Comparison of ENCODE assay signal across 8 cellular contexts in genomic region chr18:47930086-47930843, GRCh38. TPM values are rescaled to one million over a fixed set of nuclear protein-coding genes. Genes with fewer than 3 reads are reported as not detected.
DNase-seq lines count a peak whose midpoint lies in the region; ATAC-seq and TF ChIP-seq lines count a peak whose summit lies in the region.

SMAD2 (minus strand) TSS chr18:47930659; CDS start chr18:47896756, 33,903 bp downstream.

- H4K20me1 ChIP-seq in SK-N-SH (ENCODE audit: insufficient read depth) = peaks cover 38% of the 10 kb centered on the region

- peak within 1 kb of the TSS; percentile 86 to 97 for H3K27ac ChIP-seq in SK-N-SH (ENCODE audit: low read depth in 2 of 2, low read length in 1 of 2)
- peak within 1 kb of the TSS; percentile 74 to 98 for H3K27ac ChIP-seq in ovary
- H3K27ac ChIP-seq in thoracic aorta = peak within 1 kb of the TSS; percentile 83 to 95

- peak; percentile 36 for ATAC-seq in GM21825 (IDR thresholded peaks at IDR 0.05; ENCODE audit: unreplicated experiment)
- peak; percentile 41 for ATAC-seq in thoracic aorta (ENCODE audit: insufficient number of reproducible peaks, low FRiP score, low read depth)

- POLR2A ChIA-PET in SK-N-SH (lab: Yijun Ruan, JAX) = interaction anchor here (0.8 to 2.0 kb wide), 7 partner anchors 13 to 192 kb away, joined by 3 to 5 read pairs (median 3); no protein-coding TSS in a partner anchor

- H3F3A ChIP-seq in SK-N-SH (replicated peaks; ENCODE audit: insufficient read depth) = peaks cover 3% of the 10 kb centered on the region

- H3K9me3 Mint-ChIP-seq in activated naive CD4-positive, alpha-beta T cell treated with anti-CD3 and anti-CD28 coated beads, Interleukin-2, amount 50 U/mL, for 24 hours = no peaks in the 10 kb centered on the region
- H3K9me3 Mint-ChIP-seq in glutamatergic neuron (ENCODE audit: unreplicated experiment) = peaks cover 15% of the 10 kb centered on the region

- no peak for TF ChIP-seq RAD21 in SK-N-SH (IDR thresholded peaks at IDR 0.05; ENCODE audit: low read length)

- peaks cover 50% of the 10 kb centered on the region for H3K79me2 ChIP-seq in SK-N-SH (ENCODE audit: insufficient read depth)

- peak within 1 kb of the TSS; percentile 90 for H3K4me3 Mint-ChIP-seq in activated naive CD4-positive, alpha-beta T cell treated with anti-CD3 and anti-CD28 coated beads, Interleukin-2, amount 50 U/mL, for 24 hours
- H3K4me3 Mint-ChIP-seq in glutamatergic neuron (ENCODE audit: unreplicated experiment) = peak within 1 kb of the TSS; percentile 92

- H3K4me1 ChIP-seq in SK-N-SH (ENCODE audit: control insufficient read depth in 1 of 2, insufficient read depth in 2 of 2, low read depth in 1 of 2, low read length in 1 of 2) (peaks cover 4 to 23% of the 10 kb centered on the region in 2 experiments; a peak in 2 of 4 replicates), ovary (ENCODE audit: insufficient read depth) (no peaks in the 10 kb centered on the region), thoracic aorta (ENCODE audit: control insufficient read depth in 1 of 2, low read depth in 2 of 2) (peaks cover 25 to 38% of the 10 kb centered on the region in 2 donors)

- peaks cover 50% of the 10 kb centered on the region for H3K4me1 Mint-ChIP-seq in activated naive CD4-positive, alpha-beta T cell treated with anti-CD3 and anti-CD28 coated beads, Interleukin-2, amount 50 U/mL, for 24 hours
- peaks cover 44% of the 10 kb centered on the region for H3K4me1 Mint-ChIP-seq in glutamatergic neuron (ENCODE audit: low read depth, unreplicated experiment)

- no peaks in the 10 kb centered on the region for H3K9me2 ChIP-seq in SK-N-SH

- H2AFZ ChIP-seq in SK-N-SH (ENCODE audit: low read depth) = peak within 1 kb of the TSS; percentile 84

- H3K4me3 ChIP-seq in SK-N-SH (ENCODE audit: low read depth in 2 of 2, low read length in 1 of 2) = peak within 1 kb of the TSS; percentile 81 to 89
- peak within 1 kb of the TSS; percentile 82 for H3K4me3 ChIP-seq in ovary
- H3K4me3 ChIP-seq in thoracic aorta = peak within 1 kb of the TSS; percentile 100

- H3K27ac Mint-ChIP-seq in activated naive CD4-positive, alpha-beta T cell treated with anti-CD3 and anti-CD28 coated beads, Interleukin-2, amount 50 U/mL, for 24 hours = peak within 1 kb of the TSS; percentile 93
- peak within 1 kb of the TSS; percentile 84 for H3K27ac Mint-ChIP-seq in glutamatergic neuron (ENCODE audit: unreplicated experiment)

- peak within 1 kb of the TSS; percentile 90 for H3K9ac ChIP-seq in SK-N-SH

- no peaks in the 10 kb centered on the region for H3K27me3 ChIP-seq in SK-N-SH (ENCODE audit: insufficient read depth)
- no peaks in the 10 kb centered on the region for H3K27me3 ChIP-seq in ovary
- no peaks in the 10 kb centered on the region for H3K27me3 ChIP-seq in thoracic aorta (replicated peaks; ENCODE audit: insufficient read depth)

- TF ChIP-seq EP300 in SK-N-SH (IDR thresholded peaks at IDR 0.05; ENCODE audit: borderline replicate concordance in 1 of 2, low read depth in 1 of 2, low read length in 1 of 2) = no peak
- TF ChIP-seq EP300 in ovary (IDR thresholded peaks at IDR 0.05) = no peak

- peak within 1 kb of the TSS; percentile 81 for H3K4me2 ChIP-seq in SK-N-SH

- peak; percentile 61 for DNase-seq in EH (ENCODE audit: low read depth)
- peak; percentile 39 to 71 for DNase-seq in Kasumi-1 (lab: John Stamatoyannopoulos, UW)
- peak; percentile 90 for DNase-seq in SK-N-SH
- DNase-seq in glutamatergic neuron = peak; percentile 80
- peak; percentile 80 to 89 (median 86) for DNase-seq in ovary
- peak; percentile 23 for DNase-seq in thoracic aorta (ENCODE audit: low spot score)

- 1% methylated on average over 13 of the region's 87 CpGs for WGBS in SK-N-SH (ENCODE audit: low lambda C conversion rate)
- WGBS in ovary, 3 donors = 1% methylated on average over 37 to 72 of the region's 87 CpGs

- TF ChIP-seq CTCF in SK-N-SH (IDR thresholded peaks at IDR 0.05) = no peak
- no peak for TF ChIP-seq CTCF in glutamatergic neuron (IDR thresholded peaks at IDR 0.05; ENCODE audit: partially characterized antibody, unreplicated experiment)
- TF ChIP-seq CTCF in ovary (IDR thresholded peaks at IDR 0.05) = no peak
- TF ChIP-seq CTCF in thoracic aorta (IDR thresholded peaks at IDR 0.05) = no peak

- H3K36me3 Mint-ChIP-seq in activated naive CD4-positive, alpha-beta T cell treated with anti-CD3 and anti-CD28 coated beads, Interleukin-2, amount 50 U/mL, for 24 hours = peaks cover 2% of the 10 kb centered on the region
- H3K36me3 Mint-ChIP-seq in glutamatergic neuron (ENCODE audit: unreplicated experiment) = no peaks in the 10 kb centered on the region

- no peak for TF ChIP-seq POLR2A in ovary (IDR thresholded peaks at IDR 0.05)

- H3K27me3 Mint-ChIP-seq in activated naive CD4-positive, alpha-beta T cell treated with anti-CD3 and anti-CD28 coated beads, Interleukin-2, amount 50 U/mL, for 24 hours = no peaks in the 10 kb centered on the region
- no peaks in the 10 kb centered on the region for H3K27me3 Mint-ChIP-seq in glutamatergic neuron (ENCODE audit: unreplicated experiment)

- CTCF ChIA-PET in SK-N-SH (lab: Yijun Ruan, JAX) = interaction anchor here (0.8 to 1.3 kb wide), 3 partner anchors 37 to 93 kb away, joined by 3 read pairs; no protein-coding TSS in a partner anchor

- H3K9me3 ChIP-seq in SK-N-SH (no peaks in the 10 kb centered on the region), ovary (no peaks in the 10 kb centered on the region), thoracic aorta (no peaks in the 10 kb centered on the region)

- H3K36me3 ChIP-seq in SK-N-SH (replicated peaks in 1 of 2; ENCODE audit: control insufficient read depth in 1 of 2, insufficient read depth in 2 of 2, low read length in 1 of 2) = no peaks in the 10 kb centered on the region
- no peaks in the 10 kb centered on the region for H3K36me3 ChIP-seq in ovary
- H3K36me3 ChIP-seq in thoracic aorta = no peaks in the 10 kb centered on the region

- intact Hi-C loops in ovary (cut with DNase I) = loop anchor here in 1 of 4 donors (2.0 kb wide), 1 partner anchor 481 kb away; no protein-coding TSS in a partner anchor

TF ChIP-seq in SK-N-SH, 30 proteins besides CTCF, POLR2A, EP300 and RAD21 (continues in another document):
- TF ChIP-seq RCOR1 (IDR thresholded peaks at IDR 0.05; ENCODE audit: low read length) (no peak), GABPA (IDR thresholded peaks at IDR 0.05; ENCODE audit: low read depth) (peak; percentile 61), CHD2 (IDR thresholded peaks at IDR 0.05; ENCODE audit: low read length, partially characterized antibody) (peak; percentile 31), TAF1 (IDR thresholded peaks at IDR 0.05; ENCODE audit: borderline replicate concordance, low read depth, low read length) (peak; percentile 37; the same call in 1 of the 2 replicates), GATA2 (CRISPR knock-in tag; IDR thresholded peaks at IDR 0.05) (no peak), SMC3 (IDR thresholded peaks at IDR 0.05; ENCODE audit: low read depth, low read length) (no peak), REST (IDR thresholded peaks at IDR 0.05; ENCODE audit: low read depth, low read length) (no peak), MXI1 (IDR thresholded peaks at IDR 0.05; ENCODE audit: low read depth, low read length) (peak; percentile 45; the same call in 1 of the 2 replicates)
- TF ChIP-seq, protein P1, sequence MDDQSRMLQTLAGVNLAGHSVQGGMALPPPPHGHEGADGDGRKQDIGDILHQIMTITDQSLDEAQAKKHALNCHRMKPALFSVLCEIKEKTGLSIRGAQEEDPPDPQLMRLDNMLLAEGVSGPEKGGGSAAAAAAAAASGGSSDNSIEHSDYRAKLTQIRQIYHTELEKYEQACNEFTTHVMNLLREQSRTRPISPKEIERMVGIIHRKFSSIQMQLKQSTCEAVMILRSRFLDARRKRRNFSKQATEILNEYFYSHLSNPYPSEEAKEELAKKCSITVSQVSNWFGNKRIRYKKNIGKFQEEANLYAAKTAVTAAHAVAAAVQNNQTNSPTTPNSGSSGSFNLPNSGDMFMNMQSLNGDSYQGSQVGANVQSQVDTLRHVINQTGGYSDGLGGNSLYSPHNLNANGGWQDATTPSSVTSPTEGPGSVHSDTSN (IDR thresholded peaks at IDR 0.05) = no peak
- TF ChIP-seq, protein P2, sequence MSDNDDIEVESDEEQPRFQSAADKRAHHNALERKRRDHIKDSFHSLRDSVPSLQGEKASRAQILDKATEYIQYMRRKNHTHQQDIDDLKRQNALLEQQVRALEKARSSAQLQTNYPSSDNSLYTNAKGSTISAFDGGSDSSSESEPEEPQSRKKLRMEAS (IDR thresholded peaks at IDR 0.05; ENCODE audit: low read depth) = peak; percentile 30; the same call in 1 of the 2 replicates

RNA-seq across cellular contexts. Expression of gene SMAD2, which starts in this region (rescaled TPM):
- 36.3 and 45.1 TPM in 2 replicates for polyA plus RNA-seq in SK-N-SH (2012; rRNA removed)
- 55.8 and 59.9 TPM in 2 replicates for polyA plus RNA-seq in SK-N-SH (2012; cell fraction: cytosol; rRNA removed)
- 11.6 and 25.2 TPM in 2 replicates for polyA plus RNA-seq in SK-N-SH (2012; cell fraction: nucleus; rRNA removed)
- total RNA-seq in glutamatergic neuron (ENCODE audit: unreplicated experiment) = 134 TPM
- 100 to 1,000 TPM in 5 of 7 donors, 10 to 100 TPM in 2; 27.9 to 160 (median 132) TPM for total RNA-seq in ovary
- polyA plus RNA-seq in ovary = 100 to 1,000 TPM in 1 of 2 donors, 10 to 100 TPM in 1; 48.2 to 109 TPM
- 100 to 1,000 TPM in 1 of 2 donors, 10 to 100 TPM in 1; 60.0 to 101 TPM for total RNA-seq in thoracic aorta

Comparison
In these comparisons a context has a peak if more than half of its experiments do, and no peak if none do; other contexts are left out.
1. Peak in every context shown above with its lines: DNase-seq, ATAC-seq, H3K4me3 ChIP-seq and H3K27ac ChIP-seq.
2. DNase-seq: peak in every context shown above with its lines; median percentile 90 in SK-N-SH; 86 in ovary; 80 in glutamatergic neuron; 61 in EH; 55 in Kasumi-1; 23 in thoracic aorta.